In genomic region chr2:133667085-133667484, GRCh38 we compare ENCODE assay signal across 16 cellular contexts.
DNase-seq lines count a peak whose midpoint lies in the region; FAIRE-seq and TF ChIP-seq lines count a peak whose summit lies in the region.
"Had no signal": no experiment of that assay in that cellular context is flagged by ENCODE, and none has a peak within 500 bp of the region (broad histone marks: within the 10 kb centered on the region; RNA-seq: fewer than 3 reads in every experiment).

No MANE protein-coding gene starts in this region.

- TF ChIP-seq CTCF in epithelial cell of esophagus (IDR thresholded peaks at IDR 0.05; ENCODE audit: insufficient read depth, low read depth, low read length, missing control alignments), result no peak

- no peak overlapping the region for H3K27ac ChIP-seq in mesenchymal stem cell (ENCODE audit: low read length, poor library complexity, severe bottlenecking)
- no peak overlapping the region for H3K27ac ChIP-seq in trophoblast cell (ENCODE audit: low read depth, low read length)
- H3K27ac ChIP-seq: C4-2B, testis had no signal

- H3K14ac ChIP-seq in mesenchymal stem cell (ENCODE audit: low read length in 2 of 2), result no peak overlapping the region
- H3K14ac ChIP-seq in trophoblast cell (ENCODE audit: low read length), result no peak overlapping the region

- peaks cover 8% of the 10 kb centered on the region for H3K9me3 Mint-ChIP-seq in T-helper 2 cell treated with Interferon-gamma antibody and Interleukin-4, amounts not matched to agents 5 μg/mL and 100 μg/mL, for 36 hours

- no peak overlapping the region for H2AFZ ChIP-seq in mesenchymal stem cell (ENCODE audit: low read depth, low read length)
- H2AFZ ChIP-seq in trophoblast cell (ENCODE audit: insufficient read depth, low read length, poor library complexity), result no peak overlapping the region

- H3K4me1 ChIP-seq in mesenchymal stem cell (ENCODE audit: control insufficient read depth, insufficient read depth, low read depth, low read length) (no peaks in the 10 kb centered on the region), trophoblast cell (ENCODE audit: control insufficient read depth in 1 of 2, insufficient read depth in 2 of 2, low read length in 2 of 2) (no peaks in the 10 kb centered on the region)
- H3K4me1 ChIP-seq: testis had no signal

- H3K18ac ChIP-seq in mesenchymal stem cell (ENCODE audit: low read depth in 1 of 2, low read length in 2 of 2) (no peak overlapping the region), trophoblast cell (ENCODE audit: low read length) (no peak overlapping the region)

- H3K9me3 ChIP-seq in mesenchymal stem cell (ENCODE audit: control insufficient read depth, low read length) (peaks cover 32% of the 10 kb centered on the region), trophoblast cell (ENCODE audit: insufficient read depth, low read depth, low read length) (no peaks in the 10 kb centered on the region)
- H3K9me3 ChIP-seq: testis had no signal

- H3K4me3 ChIP-seq in epithelial cell of esophagus (ENCODE audit: low read length), result no peak overlapping the region
- peak overlapping the region in 1 of 2 experiments; percentile 21 for H3K4me3 ChIP-seq in mesenchymal stem cell (ENCODE audit: insufficient read depth in 1 of 2, low read depth in 1 of 2, low read length in 2 of 2)
- H3K4me3 ChIP-seq in trophoblast cell (ENCODE audit: low read depth, low read length), result no peak overlapping the region
- H3K4me3 ChIP-seq: testis had no signal

- H4K12ac ChIP-seq in trophoblast cell (ENCODE audit: low read depth, low read length), result no peak overlapping the region

- H4K8ac ChIP-seq in mesenchymal stem cell (ENCODE audit: low read length) (no peak overlapping the region), trophoblast cell (ENCODE audit: low read depth, low read length) (no peak overlapping the region)

- H2BK5ac ChIP-seq in mesenchymal stem cell (ENCODE audit: low read depth, low read length, poor library complexity, severe bottlenecking) (no peak overlapping the region), trophoblast cell (ENCODE audit: low read depth, low read length, poor library complexity) (no peak overlapping the region)

- H3K9ac ChIP-seq in mesenchymal stem cell (ENCODE audit: low read length), result peak overlapping the region; percentile 55
- H3K9ac ChIP-seq in trophoblast cell (ENCODE audit: low read length), result no peak overlapping the region

- no peaks in the 10 kb centered on the region for H3K4me1 Mint-ChIP-seq in T-helper 2 cell treated with Interferon-gamma antibody and Interleukin-4, amounts not matched to agents 5 μg/mL and 100 μg/mL, for 36 hours (ENCODE audit: low read depth)
- H3K4me1 Mint-ChIP-seq: WTC11 had no signal

- H3K4ac ChIP-seq in mesenchymal stem cell (ENCODE audit: low read depth in 1 of 2, low read length in 2 of 2) (no peak overlapping the region), trophoblast cell (ENCODE audit: low read depth, low read length) (no peak overlapping the region)

- no peak overlapping the region for H3K4me2 ChIP-seq in mesenchymal stem cell (ENCODE audit: low read length, poor library complexity, severe bottlenecking)
- no peak overlapping the region for H3K4me2 ChIP-seq in trophoblast cell (ENCODE audit: low read length)

- H3K36me3 ChIP-seq in mesenchymal stem cell (ENCODE audit: control insufficient read depth in 1 of 2, insufficient read depth in 2 of 2, low read depth in 1 of 2, low read length in 2 of 2) (no peaks in the 10 kb centered on the region), trophoblast cell (ENCODE audit: control insufficient read depth in 1 of 2, insufficient read depth in 2 of 2, low read length in 2 of 2) (no peaks in the 10 kb centered on the region)

- DNase-seq in EH (ENCODE audit: low read depth), result peak; percentile 89
- DNase-seq in RCC 7860 (ENCODE audit: low spot score), result peak; percentile 91
- DNase-seq in epithelial cell of esophagus (ENCODE audit: low read depth), result peak; percentile 79
- peak; percentile 65 for DNase-seq in mesenchymal stem cell
- DNase-seq in T-helper 9 cell, result no peak
- no peak for DNase-seq in hippocampal formation (lab: John Stamatoyannopoulos, UW)
- no peak for DNase-seq in trophoblast cell
- DNase-seq in T-helper 2 cell treated with Interferon-gamma antibody and Interleukin-4, amounts not matched to agents 5 μg/mL and 100 μg/mL, for 36 hours (ENCODE audit: low spot score), result no peak
- DNase-seq: activated gamma-delta T cell, KG1, NCI-H1417 treated with DMSO at 0.1 percent for 48 hours, NCI-H345, testis had no signal

- H2BK12ac ChIP-seq in mesenchymal stem cell (ENCODE audit: low read length in 2 of 2), result no peak overlapping the region
- H2BK12ac ChIP-seq in trophoblast cell (ENCODE audit: low read length), result no peak overlapping the region

- H3K79me1 ChIP-seq in mesenchymal stem cell (replicated peaks; ENCODE audit: low read length, poor library complexity, severe bottlenecking), result no peaks in the 10 kb centered on the region
- H3K79me1 ChIP-seq in trophoblast cell (ENCODE audit: low read length), result no peaks in the 10 kb centered on the region

- peak; percentile 91 for FAIRE-seq in RCC 7860 (lab: Jason Lieb, UNC)

- H3K23ac ChIP-seq in mesenchymal stem cell (ENCODE audit: low read length in 2 of 2) (no peak overlapping the region), trophoblast cell (ENCODE audit: low read length) (no peak overlapping the region)

- H4K91ac ChIP-seq in mesenchymal stem cell (ENCODE audit: low read length) (no peak overlapping the region), trophoblast cell (ENCODE audit: low read depth, low read length) (no peak overlapping the region)

- H2AK5ac ChIP-seq in mesenchymal stem cell (ENCODE audit: low read length, severe bottlenecking) (no peak overlapping the region), trophoblast cell (ENCODE audit: low read length) (no peak overlapping the region)

- H3K4me3 Mint-ChIP-seq in T-helper 2 cell treated with Interferon-gamma antibody and Interleukin-4, amounts not matched to agents 5 μg/mL and 100 μg/mL, for 36 hours, result no peak overlapping the region
- H3K4me3 Mint-ChIP-seq: WTC11 had no signal

- H3K27me3 ChIP-seq in mesenchymal stem cell (ENCODE audit: control insufficient read depth in 1 of 2, insufficient read depth in 1 of 2, low read length in 2 of 2) (no peaks in the 10 kb centered on the region), trophoblast cell (ENCODE audit: insufficient read depth, low read length) (no peaks in the 10 kb centered on the region)
- H3K27me3 ChIP-seq: testis had no signal

- no peak overlapping the region for H2BK15ac ChIP-seq in mesenchymal stem cell (ENCODE audit: low read depth, poor library complexity, severe bottlenecking)

- H3K27ac Mint-ChIP-seq in T-helper 2 cell treated with Interferon-gamma antibody and Interleukin-4, amounts not matched to agents 5 μg/mL and 100 μg/mL, for 36 hours, result no peak overlapping the region
- H3K27ac Mint-ChIP-seq: progenitor cell of endocrine pancreas, WTC11 had no signal

- H3K27me3 Mint-ChIP-seq in T-helper 2 cell treated with Interferon-gamma antibody and Interleukin-4, amounts not matched to agents 5 μg/mL and 100 μg/mL, for 36 hours (ENCODE audit: low read depth), result no peaks in the 10 kb centered on the region

- no peak overlapping the region for H2BK120ac ChIP-seq in mesenchymal stem cell (ENCODE audit: low read depth, low read length)
- no peak overlapping the region for H2BK120ac ChIP-seq in trophoblast cell (ENCODE audit: insufficient read depth, low read length, poor library complexity)

- H3K79me2 ChIP-seq in trophoblast cell (ENCODE audit: control insufficient read depth, insufficient read depth, low read length, poor library complexity), result no peaks in the 10 kb centered on the region

- H3K36me3 Mint-ChIP-seq in T-helper 2 cell treated with Interferon-gamma antibody and Interleukin-4, amounts not matched to agents 5 μg/mL and 100 μg/mL, for 36 hours (ENCODE audit: low read depth), result no peaks in the 10 kb centered on the region
- H3K36me3 Mint-ChIP-seq: WTC11 had no signal

Comparison
In these comparisons a context has a peak if more than half of its experiments do, and no peak if none do; other contexts are left out.
1. DNase-seq: peak in EH (single experiment), RCC 7860 (single experiment), epithelial cell of esophagus (single experiment) and mesenchymal stem cell (single experiment); none in T-helper 9 cell (single experiment), hippocampal formation (0 of 2), trophoblast cell (0 of 2) and T-helper 2 cell treated with Interferon-gamma antibody and Interleukin-4, amounts not matched to agents 5 μg/mL and 100 μg/mL, for 36 hours (single experiment).